Comparison of ENCODE assay signal across 26 cellular contexts in genomic region chrX:131066237-131066636, GRCh38. TPM values are rescaled to one million over a fixed set of nuclear protein-coding genes. Genes with fewer than 3 reads are reported as not detected.
DNase-seq lines count a peak whose midpoint lies in the region; ATAC-seq, FAIRE-seq and TF ChIP-seq lines count a peak whose summit lies in the region.
"Had no signal": no experiment of that assay in that cellular context is flagged by ENCODE, and none has a peak within 500 bp of the region (broad histone marks: within the 10 kb centered on the region; RNA-seq: fewer than 3 reads in every experiment).

No MANE protein-coding gene starts in this region.

- no peak for FAIRE-seq in A549 (lab: Jason Lieb, UNC)
- FAIRE-seq: A204.1, G401.6, GM12878 had no signal

- BruUV-seq in HCT116 (replicated peaks; lab: Mats Ljungman, UMichigan): no TSS peak

- H3K9me2 ChIP-seq in HCT116 (ENCODE audit: insufficient read depth) (no peaks in the 10 kb centered on the region), neural cell (ENCODE audit: insufficient read depth, low read length) (no peaks in the 10 kb centered on the region), Karpas-422 (replicated peaks; ENCODE audit: insufficient read depth, low read length) (no peaks in the 10 kb centered on the region)

- WGBS in A549 (ENCODE audit: missing lambda C conversion rate): 17% methylated on average over 3 of the region's 3 CpGs

- TF ChIP-seq EP300 in A549 (IDR thresholded peaks at IDR 0.05) (no peak), neural cell (conservative IDR thresholded peaks at IDR 0.05; ENCODE audit: poor library complexity, severe bottlenecking) (no peak)

- H3K36me3 ChIP-seq in HCT116 (ENCODE audit: control insufficient read depth in 1 of 2, insufficient read depth in 2 of 2, low read length in 2 of 2) (no peaks in the 10 kb centered on the region), neural cell (ENCODE audit: insufficient read depth, low read length) (no peaks in the 10 kb centered on the region), Karpas-422 (ENCODE audit: insufficient read depth, low read length) (no peaks in the 10 kb centered on the region)
- H3K36me3 ChIP-seq: SJSA1 had no signal

- no peak overlapping the region for H2AFZ ChIP-seq in HCT116 (ENCODE audit: low read depth, low read length, poor library complexity, severe bottlenecking)
- H2AFZ ChIP-seq in neural cell (ENCODE audit: low read depth, low read length): no peak overlapping the region
- no peak overlapping the region for H2AFZ ChIP-seq in Karpas-422 (ENCODE audit: low read length)
- H2AFZ ChIP-seq: GM23248 had no signal

- H3K4me2 ChIP-seq in A549: no peak overlapping the region
- no peak overlapping the region for H3K4me2 ChIP-seq in HCT116 (ENCODE audit: low read length)
- H3K4me2 ChIP-seq in neural cell (ENCODE audit: low read length): no peak overlapping the region
- H3K4me2 ChIP-seq in Karpas-422 (ENCODE audit: low read depth, low read length, poor library complexity, severe bottlenecking): no peak overlapping the region

- no peaks in the 10 kb centered on the region for H3K9me3 ChIP-seq in A549
- H3K9me3 ChIP-seq in HCT116 (ENCODE audit: control insufficient read depth in 1 of 2, insufficient read depth in 1 of 2, low read depth in 1 of 2, low read length in 2 of 2): no peaks in the 10 kb centered on the region
- no peaks in the 10 kb centered on the region for H3K9me3 ChIP-seq in neural cell (ENCODE audit: low read length)
- H3K9me3 ChIP-seq in Karpas-422 (ENCODE audit: low read length): no peaks in the 10 kb centered on the region
- H3K9me3 ChIP-seq: Caco-2, SJSA1 had no signal

- no peaks in the 10 kb centered on the region for H3F3A ChIP-seq in neural cell (ENCODE audit: insufficient read depth, low read length, poor library complexity, severe bottlenecking)

- TF ChIP-seq RAD21 in A549 (conservative IDR thresholded peaks at IDR 0.05 in 1 of 2, IDR thresholded peaks at IDR 0.05 in 1 of 2) (no peak), HCT116 (IDR thresholded peaks at IDR 0.05; ENCODE audit: low read depth) (no peak), neural cell (conservative IDR thresholded peaks at IDR 0.05) (no peak)

- RAD21 ChIA-PET in HCT116 (lab: Charles Lee; ENCODE audit: low non-redundant PET in 1 of 2, low total read pairs in 2 of 2, uncharacterized antibody in 2 of 2, unreplicated experiment in 2 of 2): no interaction called here

- no peaks in the 10 kb centered on the region for H3K79me2 ChIP-seq in HCT116 (ENCODE audit: insufficient read depth, low read length)
- peaks cover 11% of the 10 kb centered on the region for H3K79me2 ChIP-seq in neural cell (replicated peaks; ENCODE audit: insufficient read depth, low read length)
- H3K79me2 ChIP-seq in Karpas-422 (ENCODE audit: low read length): no peaks in the 10 kb centered on the region

- H3K4me1 ChIP-seq in A549 (no peaks in the 10 kb centered on the region), HCT116 (ENCODE audit: control insufficient read depth in 1 of 2, insufficient read depth in 2 of 2, low read length in 2 of 2) (no peaks in the 10 kb centered on the region), Karpas-422 (ENCODE audit: low read length) (no peaks in the 10 kb centered on the region)
- H3K4me1 ChIP-seq: Caco-2, SJSA1 had no signal

- H4K20me1 ChIP-seq in HCT116 (ENCODE audit: insufficient read depth) (no peaks in the 10 kb centered on the region), neural cell (ENCODE audit: insufficient read depth) (no peaks in the 10 kb centered on the region), Karpas-422 (ENCODE audit: insufficient read depth, low read depth, low read length) (no peaks in the 10 kb centered on the region)

- TF ChIP-seq CTCF in A549 (IDR thresholded peaks at IDR 0.05): no peak
- TF ChIP-seq CTCF in HCT116 (IDR thresholded peaks at IDR 0.05 in 2 of 3, conservative IDR thresholded peaks at IDR 0.05 in 1 of 3; ENCODE audit: borderline replicate concordance in 1 of 3, insufficient read depth in 1 of 3, low read depth in 2 of 3, low read length in 2 of 3): no peak
- no peak for TF ChIP-seq CTCF in neural cell (IDR thresholded peaks at IDR 0.05; ENCODE audit: poor library complexity, severe bottlenecking)

- H3K4me3 ChIP-seq in A549: no peak overlapping the region
- no peak overlapping the region for H3K4me3 ChIP-seq in HCT116 (replicated peaks in 1 of 2; ENCODE audit: low read depth in 1 of 2, low read length in 2 of 2)
- H3K4me3 ChIP-seq in neural cell (ENCODE audit: low read length): peak overlapping the region; percentile 71
- no peak overlapping the region for H3K4me3 ChIP-seq in Karpas-422 (ENCODE audit: low read length)
- H3K4me3 ChIP-seq: GM12878, GM23248, SJSA1 had no signal

- POLR2A ChIA-PET in A549 (lab: Yijun Ruan, JAX) (no interaction called here), HCT116 (lab: Charles Lee) (no interaction called here)

- CTCF ChIA-PET in A549 (lab: Yijun Ruan, JAX): interaction anchor here (1.2 to 4.4 kb wide), 2 partner anchors 561 to 566 kb away, joined by 3 to 22 read pairs; no protein-coding TSS in a partner anchor
- CTCF ChIA-PET in HCT116 (lab: Charles Lee): no interaction called here

- no peak for DNase-seq in A549 (ENCODE audit: low read depth in 1 of 2, low spot score in 1 of 2)
- DNase-seq in HCT116 (ENCODE audit: low read depth, low spot score): no peak
- peak; percentile 31 for DNase-seq in NCI-H748 (lab: John Stamatoyannopoulos, UW; ENCODE audit: unreplicated experiment)
- no peak for DNase-seq in Karpas-422
- DNase-seq in NCI-H774 (lab: John Stamatoyannopoulos, UW): no peak
- no peak for DNase-seq in glomerular visceral epithelial cell (ENCODE audit: extremely low spot score)
- DNase-seq: AML-193; C1 segment of cervical spinal cord; Caco-2; CD4-positive, alpha-beta memory T cell; GM23248; H9; MV-4-11; NCI-H2029; NCI-H526 treated with DMSO at 0.1 percent for 48 hours; NK-92 treated with Interleukin-12 subunit alpha and Interleukin-12 subunit beta, amount 100 ng/mL, for 24 hours; Right ventricle myocardium superior; RPMI8226; T-helper 1 cell had no signal

- ATAC-seq in A549 (no peak), HCT116 (no peak)
- ATAC-seq: GM12878 had no signal

- intact Hi-C loops in HCT116 (cut with micrococcal nuclease): loop anchor here (10.0 kb wide), 1 partner anchor 609 kb away; no protein-coding TSS in a partner anchor

- no peak overlapping the region for H3K9ac ChIP-seq in HCT116 (ENCODE audit: low read length)
- H3K9ac ChIP-seq in neural cell (ENCODE audit: low read length): peak overlapping the region; percentile 42
- H3K9ac ChIP-seq in Karpas-422 (ENCODE audit: low read length): no peak overlapping the region
- H3K9ac ChIP-seq: GM23248 had no signal

- no peak for TF ChIP-seq POLR2A in A549 (IDR thresholded peaks at IDR 0.05; ENCODE audit: low read length)
- no peak for TF ChIP-seq POLR2A in HCT116 (IDR thresholded peaks at IDR 0.05; ENCODE audit: borderline replicate concordance, extremely low read depth, insufficient read depth, insufficient read length)

- H3K27me3 ChIP-seq in HCT116 (ENCODE audit: insufficient read depth, low read length) (peaks cover 4% of the 10 kb centered on the region; the same call in 1 of the 2 replicates), neural cell (ENCODE audit: insufficient read depth, low read depth, low read length) (no peaks in the 10 kb centered on the region), Karpas-422 (ENCODE audit: low read length) (no peaks in the 10 kb centered on the region)
- H3K27me3 ChIP-seq: SJSA1 had no signal

- H3K27ac ChIP-seq in A549 (no peak overlapping the region), HCT116 (ENCODE audit: low read depth, low read length) (no peak overlapping the region), neural cell (ENCODE audit: low read length) (peak overlapping the region; percentile 74), Karpas-422 (ENCODE audit: low read length) (no peak overlapping the region)
- H3K27ac ChIP-seq: GM23248, SJSA1 had no signal

TF ChIP-seq in neural cell, 6 proteins besides CTCF, POLR2A, EP300 and RAD21 (continues in another document):
- TF ChIP-seq REST (IDR thresholded peaks at IDR 0.05; ENCODE audit: borderline replicate concordance) (no peak), SMC3 (conservative IDR thresholded peaks at IDR 0.05; ENCODE audit: poor library complexity) (no peak), POLR2AphosphoS5 (IDR thresholded peaks at IDR 0.05) (no peak), TAF1 (IDR thresholded peaks at IDR 0.05; ENCODE audit: low read depth) (no peak), MXI1 (conservative IDR thresholded peaks at IDR 0.05; ENCODE audit: poor library complexity, severe bottlenecking) (no peak)

RNA-seq across cellular contexts. Expression of gene ARHGAP36, which starts 8.1 kb away (rescaled TPM):
- polyA plus RNA-seq in A549 (2011; rRNA removed) (not detected in 2 replicates), A549 (2017; fragmentation: RNase III; extraction: RNeasy Plus Mini Kit Qiagen cat#74134 plus additional on column Dnase treatment) (not detected in 3 replicates), neural cell (4.9 and 6.7 TPM in 2 replicates)
- not detected in 2 replicates for polyA plus RNA-seq in A549 (2012; cell fraction: cytosol; rRNA removed)
- not detected in 2 replicates for polyA plus RNA-seq in A549 (2012; cell fraction: nucleus; rRNA removed)
- not detected in 2 replicates for polyA minus RNA-seq in A549 (2011; rRNA and poly(A)+ RNA removed)
- total RNA-seq in HCT116 (2021; ENCODE audit: unreplicated experiment): not detected
- polyA plus RNA-seq in HCT116 (2012): not detected in 2 replicates
- 6.3 and 7.1 TPM in 2 replicates for polyA minus RNA-seq in neural cell
- total RNA-seq in Karpas-422 (2014; rRNA removed; shearing (Covaris generic); ENCODE audit: low replicate concordance): not detected in 2 replicates
- total RNA-seq: Caco-2; CD4-positive, alpha-beta memory T cell; GM12878; GM23248; M059J; NCI-H460; Right ventricle myocardium superior; SJSA1 had no signal
- polyA plus RNA-seq: CD4-positive, alpha-beta memory T cell; GM12878; GM23248 had no signal

Comparison
In these comparisons a context has a peak if more than half of its experiments do, and no peak if none do; other contexts are left out.
1. Of the 6 proteins assayed by ChIP-seq in both A549 and HCT116: peak only in A549: none; only in HCT116: none; in both: REST; in neither: 5.